Comparison of ENCODE assay signal across 19 cellular contexts in the genomic region with DNA sequence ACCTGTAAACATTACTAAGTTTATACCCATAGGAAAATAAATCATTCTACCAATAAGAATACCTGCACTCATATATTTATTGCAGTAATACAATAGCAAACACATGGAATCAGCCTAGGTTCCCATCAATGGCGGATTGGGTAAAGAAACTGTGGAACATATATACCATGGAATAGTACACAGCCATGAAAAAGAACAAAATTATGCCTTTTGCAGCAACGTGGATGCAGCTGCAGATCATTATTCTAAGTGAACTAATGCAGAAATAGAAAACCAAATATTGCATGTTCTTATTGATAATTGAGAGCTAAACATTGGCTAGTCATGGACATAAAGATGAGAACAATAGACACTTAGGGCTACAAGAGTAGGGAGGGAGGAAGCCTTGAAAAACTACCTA.
DNase-seq lines count a peak whose midpoint lies in the region; ATAC-seq, FAIRE-seq and TF ChIP-seq lines count a peak whose summit lies in the region.
"Had no signal": no experiment of that assay in that cellular context is flagged by ENCODE, and none has a peak within 500 bp of the region (broad histone marks: within the 10 kb centered on the region; RNA-seq: fewer than 3 reads in every experiment).

No MANE protein-coding gene starts in this region.

- CTCF ChIA-PET in K562 (lab: Yijun Ruan, JAX; ENCODE audit: low intra/inter-chr PET ratio): no interaction called here
- CTCF ChIA-PET in activated CD8-positive, alpha-beta memory T cell treated with anti-CD3 and anti-CD28 coated beads, Interleukin-2, amount 10 ng/mL, durations not matched to agents 7 days and 5 days (lab: Charles Lee): no interaction called here

- no TSS peak for BruUV-seq in K562 (replicated peaks; lab: Mats Ljungman, UMichigan)

- H3K9ac ChIP-seq in K562 (ENCODE audit: insufficient read depth in 1 of 2, low read depth in 2 of 2, low read length in 2 of 2) (no peak overlapping the region), endodermal cell (ENCODE audit: extremely low read depth, low read length, poor library complexity, severe bottlenecking) (no peak overlapping the region)
- H3K9ac ChIP-seq: BLaER1 treated with 17β-estradiol and CSF1 and Interleukin-3, amounts not matched to agents 10 nM and 100 nM had no signal

- H3K9me1 ChIP-seq in K562 (ENCODE audit: control insufficient read depth, insufficient read depth, low read length): no peaks in the 10 kb centered on the region

- peaks cover 11% of the 10 kb centered on the region for H3K9me3 Mint-ChIP-seq in endodermal cell
- H3K9me3 Mint-ChIP-seq in nephron progenitor cell: no peaks in the 10 kb centered on the region
- H3K9me3 Mint-ChIP-seq in activated CD8-positive, alpha-beta memory T cell treated with anti-CD3 and anti-CD28 coated beads, Interleukin-2, amount 10 ng/mL, durations not matched to agents 7 days and 5 days (ENCODE audit: low read depth): no peaks in the 10 kb centered on the region

- TF ChIP-seq RAD21 in K562 (CRISPR knock-in tag; conservative IDR thresholded peaks at IDR 0.05 in 1 of 2, IDR thresholded peaks at IDR 0.05 in 1 of 2): no peak

- no peak for DNase-seq in H54 (ENCODE audit: insufficient read length, low spot score)
- DNase-seq in K562 (ENCODE audit: extremely low read depth in 1 of 4, low spot score in 3 of 4): no peak
- no peak for DNase-seq in endodermal cell
- no peak for DNase-seq in nephron progenitor cell
- DNase-seq in activated CD8-positive, alpha-beta memory T cell treated with anti-CD3 and anti-CD28 coated beads, Interleukin-2, amount 10 ng/mL, durations not matched to agents 7 days and 5 days: no peak
- DNase-seq: AML-193; Caco-2; Calu3; CD4-positive, alpha-beta T cell; CD8-positive, alpha-beta T cell; DMS79 treated with DMSO at 0.1 percent for 48 hours; GF-D8 had no signal

- H3K4me3 ChIP-seq in K562 (no peak overlapping the region), endodermal cell (ENCODE audit: low read length) (peak overlapping the region; percentile 56)
- H3K4me3 ChIP-seq: A549; BLaER1 treated with 17β-estradiol and CSF1 and Interleukin-3, amounts not matched to agents 10 nM and 100 nM had no signal

- H3K79me2 ChIP-seq in K562 (ENCODE audit: control insufficient read depth, insufficient read depth, low read length): no peaks in the 10 kb centered on the region

- H3K36me3 Mint-ChIP-seq in endodermal cell (ENCODE audit: low read depth) (no peaks in the 10 kb centered on the region), nephron progenitor cell (ENCODE audit: low read depth) (no peaks in the 10 kb centered on the region)
- H3K36me3 Mint-ChIP-seq in activated CD8-positive, alpha-beta memory T cell treated with anti-CD3 and anti-CD28 coated beads, Interleukin-2, amount 10 ng/mL, durations not matched to agents 7 days and 5 days: no peaks in the 10 kb centered on the region
- H3K36me3 Mint-ChIP-seq: CD8-positive, alpha-beta T cell had no signal

- WGBS in K562 (ENCODE audit: insufficient coverage, low coverage, missing lambda C conversion rate): 6% methylated on average over 2 of the region's 2 CpGs
- 82% methylated on average over 2 of the region's 2 CpGs for WGBS in endodermal cell (ENCODE audit: insufficient coverage in 1 of 2, insufficient read length in 1 of 2), 2 experiments

- H3K27me3 Mint-ChIP-seq in endodermal cell (ENCODE audit: insufficient read depth) (no peaks in the 10 kb centered on the region), nephron progenitor cell (ENCODE audit: low read depth, poor library complexity) (no peaks in the 10 kb centered on the region)
- no peaks in the 10 kb centered on the region for H3K27me3 Mint-ChIP-seq in activated CD8-positive, alpha-beta memory T cell treated with anti-CD3 and anti-CD28 coated beads, Interleukin-2, amount 10 ng/mL, durations not matched to agents 7 days and 5 days
- H3K27me3 Mint-ChIP-seq: B cell; CD4-positive, alpha-beta T cell had no signal

- FAIRE-seq in H54 (lab: Jason Lieb, UNC) (peak; percentile 27), K562 (lab: Jason Lieb, UNC) (no peak)
- FAIRE-seq: GM12891, GM19239 had no signal

- POLR2A ChIA-PET in K562 (lab: Yijun Ruan, JAX): no interaction called here

- H3K27me3 ChIP-seq in K562 (ENCODE audit: control insufficient read depth in 2 of 2, insufficient read depth in 2 of 2, low read length in 2 of 2) (no peaks in the 10 kb centered on the region), endodermal cell (ENCODE audit: control insufficient read depth, insufficient read depth, low read length, poor library complexity, severe bottlenecking) (no peaks in the 10 kb centered on the region)
- H3K27me3 ChIP-seq: BLaER1 treated with 17β-estradiol and CSF1 and Interleukin-3, amounts not matched to agents 10 nM and 100 nM had no signal

- H3K4me2 ChIP-seq in K562 (ENCODE audit: insufficient read depth, low read length): no peak overlapping the region
- H3K4me2 ChIP-seq: A549 had no signal

- in situ Hi-C loops in K562 (cut with MboI): no loop called here

- no peak overlapping the region for H3K27ac Mint-ChIP-seq in endodermal cell
- H3K27ac Mint-ChIP-seq in nephron progenitor cell: no peak overlapping the region
- H3K27ac Mint-ChIP-seq in activated CD8-positive, alpha-beta memory T cell treated with anti-CD3 and anti-CD28 coated beads, Interleukin-2, amount 10 ng/mL, durations not matched to agents 7 days and 5 days: no peak overlapping the region
- H3K27ac Mint-ChIP-seq: B cell; CD4-positive, alpha-beta T cell; CD8-positive, alpha-beta T cell had no signal

- no peak for TF ChIP-seq POLR2A in H54 (IDR thresholded peaks at IDR 0.05; ENCODE audit: low read depth, low read length)
- no peak for TF ChIP-seq POLR2A in K562 (conservative IDR thresholded peaks at IDR 0.05)

- H3K4me1 ChIP-seq in K562 (replicated peaks in 1 of 2; ENCODE audit: control insufficient read depth in 2 of 2, insufficient read depth in 2 of 2, low read length in 2 of 2): no peaks in the 10 kb centered on the region
- peaks cover 8% of the 10 kb centered on the region for H3K4me1 ChIP-seq in endodermal cell (ENCODE audit: control insufficient read depth, insufficient read depth, low read length)
- H3K4me1 ChIP-seq: Caco-2 had no signal

- no peak overlapping the region for H2AFZ ChIP-seq in K562 (ENCODE audit: low read depth, low read length)

- TF ChIP-seq EP300 in K562 (IDR thresholded peaks at IDR 0.05; ENCODE audit: low read length): no peak

- H4K20me1 ChIP-seq in K562 (replicated peaks; ENCODE audit: control insufficient read depth, insufficient read depth, low read length): no peaks in the 10 kb centered on the region

- H3K27ac ChIP-seq in K562 (ENCODE audit: extremely low read depth, low read depth, low read length) (no peak overlapping the region), endodermal cell (ENCODE audit: low read depth, low read length) (no peak overlapping the region)
- H3K27ac ChIP-seq: 22Rv1; A549; BLaER1 treated with 17β-estradiol and CSF1 and Interleukin-3, amounts not matched to agents 10 nM and 100 nM; C4-2B had no signal

- H3K9me3 ChIP-seq in K562 (replicated peaks; ENCODE audit: control insufficient read depth, insufficient read depth, low read depth, low read length) (0 out of 2 replicates have a peak, but pooled peaks cover 2% of the 10 kb centered on the region), endodermal cell (ENCODE audit: control insufficient read depth, low read length) (peaks cover 13% of the 10 kb centered on the region)
- H3K9me3 ChIP-seq: Caco-2 had no signal

- intact Hi-C loops in K562 (cut with micrococcal nuclease): no loop called here

- H3K36me3 ChIP-seq in K562 (ENCODE audit: control insufficient read depth, insufficient read depth, low read length): no peaks in the 10 kb centered on the region
- no peaks in the 10 kb centered on the region for H3K36me3 ChIP-seq in endodermal cell (ENCODE audit: control insufficient read depth, insufficient read depth, low read length)

- no peak for ATAC-seq in K562
- ATAC-seq in activated CD8-positive, alpha-beta memory T cell treated with anti-CD3 and anti-CD28 coated beads, Interleukin-2, amount 10 ng/mL, durations not matched to agents 7 days and 5 days: no peak
- ATAC-seq: A549; CD8-positive, alpha-beta T cell had no signal

- TF ChIP-seq CTCF in K562 (IDR thresholded peaks at IDR 0.05 in 2 of 3, conservative IDR thresholded peaks at IDR 0.05 in 1 of 3; ENCODE audit: insufficient read depth in 2 of 3, low read depth in 1 of 3, low read length in 3 of 3) (no peak), endodermal cell (conservative IDR thresholded peaks at IDR 0.05) (no peak), nephron progenitor cell (IDR thresholded peaks at IDR 0.05) (no peak)

- H3K4me3 Mint-ChIP-seq in endodermal cell: no peak overlapping the region
- no peak overlapping the region for H3K4me3 Mint-ChIP-seq in nephron progenitor cell
- no peak overlapping the region for H3K4me3 Mint-ChIP-seq in activated CD8-positive, alpha-beta memory T cell treated with anti-CD3 and anti-CD28 coated beads, Interleukin-2, amount 10 ng/mL, durations not matched to agents 7 days and 5 days
- H3K4me3 Mint-ChIP-seq: B cell; CD4-positive, alpha-beta T cell; CD8-positive, alpha-beta T cell had no signal

- H3K4me1 Mint-ChIP-seq in endodermal cell (peaks cover 38% of the 10 kb centered on the region), nephron progenitor cell (peaks cover 17% of the 10 kb centered on the region)
- H3K4me1 Mint-ChIP-seq in activated CD8-positive, alpha-beta memory T cell treated with anti-CD3 and anti-CD28 coated beads, Interleukin-2, amount 10 ng/mL, durations not matched to agents 7 days and 5 days: no peaks in the 10 kb centered on the region
- H3K4me1 Mint-ChIP-seq: B cell had no signal

TF ChIP-seq in K562, 482 proteins besides CTCF, POLR2A, EP300 and RAD21:
- TF ChIP-seq FOXP1 (CRISPR knock-in tag; IDR thresholded peaks at IDR 0.05): no peak
- peak; percentile 38 for TF ChIP-seq ZNF146 (CRISPR knock-in tag; IDR thresholded peaks at IDR 0.05; ENCODE audit: unreplicated experiment)
- peak; percentile 23 for TF ChIP-seq RBM25 (IDR thresholded peaks at IDR 0.05; ENCODE audit: low read depth, low read length, severe bottlenecking)
